8 cellular contexts compared by ENCODE assay signal in the genomic region with DNA sequence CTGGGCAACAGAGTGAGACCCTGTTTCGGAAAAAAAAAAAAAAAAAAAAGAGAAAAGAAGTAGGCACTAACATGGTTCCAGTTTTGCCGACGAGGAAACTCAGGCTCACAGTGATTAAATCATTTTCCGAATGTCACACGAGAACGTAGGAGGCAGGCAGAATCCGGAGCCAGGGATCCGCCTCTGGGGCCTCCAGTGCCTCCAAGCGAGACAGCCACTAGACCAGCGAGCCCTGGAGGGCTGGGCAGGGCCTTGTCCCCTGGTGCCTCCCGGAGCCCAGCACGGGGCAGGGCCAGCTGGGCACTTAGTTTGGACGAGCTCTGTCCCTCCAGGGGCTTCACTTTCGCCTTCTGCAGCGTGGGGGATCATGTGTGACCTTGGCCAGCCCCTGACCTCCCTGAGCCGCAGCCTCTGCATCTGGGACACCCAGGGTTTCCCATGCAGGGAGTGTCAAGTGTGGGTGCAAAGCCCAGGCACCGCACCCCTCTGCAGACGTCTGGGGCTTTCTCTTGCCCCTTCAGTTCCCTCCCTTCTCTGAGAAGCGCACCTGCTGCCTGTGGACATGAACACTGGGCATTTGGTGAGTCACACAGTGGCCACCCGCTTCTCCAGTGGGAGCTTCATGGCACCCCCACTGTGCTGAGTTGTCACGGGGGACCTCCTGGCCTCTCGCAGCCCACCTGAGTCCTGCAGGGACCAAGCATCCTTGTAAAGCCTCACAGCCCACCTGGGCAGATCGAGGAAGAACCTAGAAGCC.
DNase-seq lines count a peak whose midpoint lies in the region; ATAC-seq, FAIRE-seq and TF ChIP-seq lines count a peak whose summit lies in the region.

No MANE protein-coding gene starts in this region.

- H3K9ac ChIP-seq in keratinocyte (ENCODE audit: control insufficient read depth, extremely low read depth, insufficient read depth, low read length): peak overlapping the region; percentile 64

- ATAC-seq in activated CD8-positive, alpha-beta T cell treated with anti-CD3 and anti-CD28 coated beads for 36 hours: no peak
- no peak for ATAC-seq in GM21390 (IDR thresholded peaks at IDR 0.05; ENCODE audit: unreplicated experiment)

- dilution Hi-C loops in keratinocyte (cut with MboI; ENCODE audit: extremely low pct_ligation_motif_present, low sequenced_read_pairs): no loop called here

- H3K9me3 Mint-ChIP-seq in activated CD4-positive, alpha-beta T cell treated with anti-CD3 and anti-CD28 coated beads, Interleukin-2, amount 10 ng/mL, durations not matched to agents 7 days and 5 days: no peaks in the 10 kb centered on the region
- no peaks in the 10 kb centered on the region for H3K9me3 Mint-ChIP-seq in activated CD8-positive, alpha-beta T cell treated with anti-CD3 and anti-CD28 coated beads for 36 hours

- 30 to 41% methylated on average over 14 to 15 of the region's 23 CpGs for WGBS in thyroid gland, 2 donors

- CTCF ChIA-PET in activated CD4-positive, alpha-beta T cell treated with anti-CD3 and anti-CD28 coated beads, Interleukin-2, amount 10 ng/mL, durations not matched to agents 7 days and 5 days (lab: Charles Lee): interaction anchor here (0.7 to 2.6 kb wide), 7 partner anchors 9 to 371 kb away, joined by 3 to 9 read pairs (median 3); no protein-coding TSS in a partner anchor
- CTCF ChIA-PET in activated CD8-positive, alpha-beta T cell treated with anti-CD3 and anti-CD28 coated beads for 36 hours (lab: Charles Lee): interaction anchor here (1.1 to 1.9 kb wide), 6 partner anchors 10 to 43 kb away, joined by 3 to 10 read pairs (median 8); no protein-coding TSS in a partner anchor

- no peaks in the 10 kb centered on the region for H3K27me3 ChIP-seq in keratinocyte (ENCODE audit: control insufficient read depth, extremely low read depth, insufficient read depth, low read length)
- H3K27me3 ChIP-seq in thyroid gland: no peaks in the 10 kb centered on the region

- POLR2A ChIA-PET in activated CD4-positive, alpha-beta T cell treated with anti-CD3 and anti-CD28 coated beads, Interleukin-2, amount 10 ng/mL, durations not matched to agents 7 days and 5 days (lab: Charles Lee): no interaction called here
- POLR2A ChIA-PET in activated CD8-positive, alpha-beta T cell treated with anti-CD3 and anti-CD28 coated beads for 36 hours (lab: Charles Lee): interaction anchor here (0.6 to 5.2 kb wide), 5 partner anchors 8 to 68 kb away, joined by 3 to 28 read pairs (median 4); no protein-coding TSS in a partner anchor

- no peaks in the 10 kb centered on the region for H3K27me3 Mint-ChIP-seq in activated CD4-positive, alpha-beta T cell treated with anti-CD3 and anti-CD28 coated beads, Interleukin-2, amount 10 ng/mL, durations not matched to agents 7 days and 5 days
- H3K27me3 Mint-ChIP-seq in activated CD8-positive, alpha-beta T cell treated with anti-CD3 and anti-CD28 coated beads for 36 hours: peaks cover 1% of the 10 kb centered on the region

- H3K79me2 ChIP-seq in keratinocyte (ENCODE audit: control insufficient read depth, insufficient read depth, low read length): peaks cover 2% of the 10 kb centered on the region

- intact Hi-C loops in activated CD8-positive, alpha-beta T cell treated with anti-CD3 and anti-CD28 coated beads for 36 hours (cut with micrococcal nuclease): no loop called here
- intact Hi-C loops in thyroid gland (cut with DNase I): no loop called here

- H3K27ac ChIP-seq in keratinocyte (ENCODE audit: control insufficient read depth, insufficient read depth, low read length): peak overlapping the region; percentile 81
- H3K27ac ChIP-seq in thyroid gland: peak overlapping the region; percentile 76 to 95 (median 84)

- H3K4me3 Mint-ChIP-seq in activated CD4-positive, alpha-beta T cell treated with anti-CD3 and anti-CD28 coated beads, Interleukin-2, amount 10 ng/mL, durations not matched to agents 7 days and 5 days: peak overlapping the region; percentile 62
- peak overlapping the region; percentile 45 for H3K4me3 Mint-ChIP-seq in activated CD8-positive, alpha-beta T cell treated with anti-CD3 and anti-CD28 coated beads for 36 hours

- H2AFZ ChIP-seq in keratinocyte (ENCODE audit: control insufficient read depth, low read length): no peak overlapping the region

- H3K4me3 ChIP-seq in keratinocyte (ENCODE audit: control insufficient read depth in 2 of 3, extremely low read depth in 1 of 3, insufficient read depth in 2 of 3, low read depth in 1 of 3, low read length in 3 of 3) (peak overlapping the region in 2 of 3 experiments; percentile 37 to 48), thyroid gland (replicated peaks in 1 of 3) (no peak overlapping the region)

- H3K9me1 ChIP-seq in keratinocyte (ENCODE audit: control insufficient read depth, extremely low read depth, insufficient read depth, low read length): no peaks in the 10 kb centered on the region

- H3K9me3 ChIP-seq in keratinocyte (ENCODE audit: control insufficient read depth, low read depth, low read length) (no peaks in the 10 kb centered on the region), thyroid gland (no peaks in the 10 kb centered on the region)

- peak in 1 of 2 donors; percentile 33 for TF ChIP-seq POLR2A in thyroid gland (IDR thresholded peaks at IDR 0.05)

- peaks cover 35% of the 10 kb centered on the region for H3K4me1 Mint-ChIP-seq in activated CD4-positive, alpha-beta T cell treated with anti-CD3 and anti-CD28 coated beads, Interleukin-2, amount 10 ng/mL, durations not matched to agents 7 days and 5 days
- peaks cover 42% of the 10 kb centered on the region for H3K4me1 Mint-ChIP-seq in activated CD8-positive, alpha-beta T cell treated with anti-CD3 and anti-CD28 coated beads for 36 hours (ENCODE audit: low read depth)

- H3K4me1 ChIP-seq in keratinocyte (ENCODE audit: control insufficient read depth, extremely low read depth, insufficient read depth, low read length): peaks cover 36% of the 10 kb centered on the region
- peaks cover 73 to 98% of the 10 kb centered on the region in 2 donors for H3K4me1 ChIP-seq in thyroid gland

- H4K20me1 ChIP-seq in keratinocyte (ENCODE audit: control insufficient read depth, extremely low read depth, insufficient read depth, low read length): peaks cover 7% of the 10 kb centered on the region

- no peak for DNase-seq in activated CD4-positive, alpha-beta T cell treated with anti-CD3 and anti-CD28 coated beads, Interleukin-2, amount 10 ng/mL, durations not matched to agents 7 days and 5 days
- DNase-seq in activated CD4-positive, alpha-beta T cell treated with anti-CD3 and anti-CD28 coated beads for 1 hour: no peak
- DNase-seq in activated CD8-positive, alpha-beta T cell treated with anti-CD3 and anti-CD28 coated beads for 36 hours: no peak
- DNase-seq in keratinocyte (ENCODE audit: low read depth, low spot score) (no peak), thyroid gland (peak; percentile 86 to 92), glomerular visceral epithelial cell (ENCODE audit: extremely low spot score) (no peak), iPS-NIHi7 (ENCODE audit: extremely low spot score) (no peak)

- no peaks in the 10 kb centered on the region for H3K36me3 Mint-ChIP-seq in activated CD4-positive, alpha-beta T cell treated with anti-CD3 and anti-CD28 coated beads, Interleukin-2, amount 10 ng/mL, durations not matched to agents 7 days and 5 days (ENCODE audit: low read depth)
- no peaks in the 10 kb centered on the region for H3K36me3 Mint-ChIP-seq in activated CD8-positive, alpha-beta T cell treated with anti-CD3 and anti-CD28 coated beads for 36 hours (ENCODE audit: low read depth)

- H3K27ac Mint-ChIP-seq in activated CD4-positive, alpha-beta T cell treated with anti-CD3 and anti-CD28 coated beads, Interleukin-2, amount 10 ng/mL, durations not matched to agents 7 days and 5 days: peak overlapping the region; percentile 83
- no peak overlapping the region for H3K27ac Mint-ChIP-seq in activated CD8-positive, alpha-beta T cell treated with anti-CD3 and anti-CD28 coated beads for 36 hours

- peak overlapping the region; percentile 85 for H3K4me2 ChIP-seq in keratinocyte (ENCODE audit: control insufficient read depth, extremely low read depth, insufficient read depth, low read depth, low read length)

- H3K36me3 ChIP-seq in keratinocyte (ENCODE audit: control insufficient read depth in 2 of 2, extremely low read depth in 1 of 2, insufficient read depth in 2 of 2, low read length in 2 of 2): peaks cover 6 to 17% of the 10 kb centered on the region in 2 experiments
- peaks cover 0 to 8% of the 10 kb centered on the region in 2 donors for H3K36me3 ChIP-seq in thyroid gland

- no peak for TF ChIP-seq CTCF in activated CD8-positive, alpha-beta T cell treated with anti-CD3 and anti-CD28 coated beads for 36 hours (IDR thresholded peaks at IDR 0.05)
- no peak for TF ChIP-seq CTCF in keratinocyte (optimal IDR thresholded peaks at IDR 0.05 in 1 of 3, IDR thresholded peaks at IDR 0.05 in 1 of 3, conservative IDR thresholded peaks at IDR 0.05 in 1 of 3; ENCODE audit: extremely low read depth in 1 of 3, insufficient read depth in 2 of 3, low read length in 3 of 3)
- no peak for TF ChIP-seq CTCF in thyroid gland (IDR thresholded peaks at IDR 0.05)

- peak; percentile 65 for FAIRE-seq in keratinocyte (lab: Jason Lieb, UNC)

Comparison
In these comparisons a context has a peak if more than half of its experiments do, and no peak if none do; other contexts are left out.
1. DNase-seq: peak in thyroid gland (2 of 2); none in activated CD4-positive, alpha-beta T cell treated with anti-CD3 and anti-CD28 coated beads, Interleukin-2, amount 10 ng/mL, durations not matched to agents 7 days and 5 days (single experiment), activated CD4-positive, alpha-beta T cell treated with anti-CD3 and anti-CD28 coated beads for 1 hour (single experiment), activated CD8-positive, alpha-beta T cell treated with anti-CD3 and anti-CD28 coated beads for 36 hours (single experiment), keratinocyte (single experiment), glomerular visceral epithelial cell (single experiment) and iPS-NIHi7 (single experiment).
2. H3K4me3 ChIP-seq: peak in keratinocyte (2 of 3); none in thyroid gland (0 of 3).